In the genomic region with DNA sequence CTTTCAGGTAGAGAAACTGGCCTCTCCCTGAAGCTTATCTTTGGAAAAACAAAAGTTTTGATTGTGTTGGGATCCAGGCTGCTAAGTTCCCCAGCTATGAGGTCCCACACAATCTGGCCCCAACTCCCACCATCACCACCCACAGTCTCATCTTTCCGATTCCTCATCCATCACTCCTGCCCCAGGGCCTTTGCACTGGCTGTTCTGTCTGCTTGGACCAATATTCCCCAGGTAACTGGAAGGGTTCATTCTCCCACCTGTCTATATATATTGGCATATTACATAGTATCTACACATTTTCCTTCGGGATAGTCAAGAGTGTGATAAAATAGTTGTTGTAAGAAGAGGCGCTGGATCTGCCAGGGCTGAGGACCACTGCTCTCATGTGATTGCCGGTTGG, we compare ENCODE assay signal across 25 cellular contexts. TPM values are rescaled to one million over a fixed set of nuclear protein-coding genes. Genes with fewer than 3 reads are reported as not detected.
A peak's percentile ranks its signal among the peaks of the same experiment; 100 is the strongest.
DNase-seq lines count a peak whose midpoint lies in the region; ATAC-seq, FAIRE-seq and TF ChIP-seq lines count a peak whose summit lies in the region.
"Had no signal": no experiment of that assay in that cellular context is flagged by ENCODE, and none has a peak within 500 bp of the region (broad histone marks: within the 10 kb centered on the region; RNA-seq: fewer than 3 reads in every experiment).

No MANE protein-coding gene starts in this region.

- CTCF ChIA-PET in K562 (lab: Yijun Ruan, JAX; ENCODE audit: low intra/inter-chr PET ratio) = no interaction called here

- 0 out of 5 replicates have a peak, but pooled peaks cover 0 to 5% of the 10 kb centered on the region in 2 experiments for H3K4me1 ChIP-seq in K562 (replicated peaks in 1 of 2; ENCODE audit: control insufficient read depth in 2 of 2, insufficient read depth in 2 of 2, low read length in 2 of 2)

- ATAC-seq in Right ventricle myocardium superior (ENCODE audit: poor library complexity) = no peak
- no peak for ATAC-seq in left cardiac atrium
- no peak for ATAC-seq in K562
- ATAC-seq: CD8-positive, alpha-beta T cell; GM12878; HCT116 had no signal

- TF ChIP-seq RAD21 in K562 (CRISPR knock-in tag; conservative IDR thresholded peaks at IDR 0.05 in 1 of 2, IDR thresholded peaks at IDR 0.05 in 1 of 2) = no peak

- no peak for TF ChIP-seq CTCF in K562 (IDR thresholded peaks at IDR 0.05 in 2 of 3, conservative IDR thresholded peaks at IDR 0.05 in 1 of 3; ENCODE audit: insufficient read depth in 2 of 3, low read depth in 1 of 3, low read length in 3 of 3)
- TF ChIP-seq CTCF in neural crest cell (conservative IDR thresholded peaks at IDR 0.05) = no peak

- H3K27me3 ChIP-seq in K562 (ENCODE audit: control insufficient read depth in 2 of 2, insufficient read depth in 2 of 2, low read length in 2 of 2) = peaks cover 38 to 41% of the 10 kb centered on the region in 2 experiments

- no peak for TF ChIP-seq EP300 in K562 (IDR thresholded peaks at IDR 0.05; ENCODE audit: low read length)

- no peak overlapping the region for H3K4me2 ChIP-seq in K562 (ENCODE audit: insufficient read depth, low read length)
- H3K4me2 ChIP-seq: BLaER1 had no signal

- no peak overlapping the region for H2AFZ ChIP-seq in K562 (ENCODE audit: low read depth, low read length)
- H2AFZ ChIP-seq: GM23248 had no signal

- no peaks in the 10 kb centered on the region for H3K79me2 ChIP-seq in K562 (ENCODE audit: control insufficient read depth, insufficient read depth, low read length)

- H3K9me3 ChIP-seq in K562 (replicated peaks; ENCODE audit: control insufficient read depth, insufficient read depth, low read depth, low read length) = no peaks in the 10 kb centered on the region
- H3K9me3 ChIP-seq: BLaER1, Caco-2 had no signal

- DNase-seq in Right ventricle myocardium superior (peak; percentile 17), left cardiac atrium (no peak), K562 (ENCODE audit: extremely low read depth in 1 of 4, low spot score in 3 of 4) (no peak), neural crest cell (ENCODE audit: low read depth, low spot score) (no peak), cerebellar cortex (ENCODE audit: low spot score) (no peak), DMS53 treated with DMSO at 0.1 percent for 48 hours (lab: John Stamatoyannopoulos, UW; ENCODE audit: unreplicated experiment) (no peak)
- DNase-seq in activated naive CD8-positive, alpha-beta T cell treated with anti-CD3 and anti-CD28 coated beads for 36 hours = no peak
- DNase-seq: Caco-2; CD4-positive, CD25-positive, alpha-beta regulatory T cell; CD8-positive, alpha-beta T cell; DMS153; DMS79; EL; GDM1; GM23248; H9 had no signal

- H3K27ac Mint-ChIP-seq in neural crest cell (ENCODE audit: unreplicated experiment) = peak overlapping the region; percentile 37
- H3K27ac Mint-ChIP-seq in activated naive CD8-positive, alpha-beta T cell treated with anti-CD3 and anti-CD28 coated beads for 36 hours = no peak overlapping the region
- H3K27ac Mint-ChIP-seq: B cell; CD8-positive, alpha-beta T cell had no signal

- no peaks in the 10 kb centered on the region for H3K9me1 ChIP-seq in K562 (ENCODE audit: control insufficient read depth, insufficient read depth, low read length)

- H3K36me3 ChIP-seq in K562 (ENCODE audit: control insufficient read depth, insufficient read depth, low read length) = no peaks in the 10 kb centered on the region
- H3K36me3 ChIP-seq: BLaER1 had no signal

- H3K9ac ChIP-seq in K562 (ENCODE audit: insufficient read depth in 1 of 2, low read depth in 2 of 2, low read length in 2 of 2) = no peak overlapping the region
- H3K9ac ChIP-seq: BLaER1, GM23248 had no signal

- H3K27ac ChIP-seq in K562 (ENCODE audit: extremely low read depth, low read depth, low read length) = no peak overlapping the region
- H3K27ac ChIP-seq: 22Rv1, BLaER1, C4-2B, GM23248 had no signal

- POLR2A ChIA-PET in K562 (lab: Yijun Ruan, JAX) = interaction anchor here (0.6 to 1.2 kb wide), 2 partner anchors 10 to 545 kb away, joined by 3 read pairs; no protein-coding TSS in a partner anchor

- H4K20me1 ChIP-seq in K562 (replicated peaks; ENCODE audit: control insufficient read depth, insufficient read depth, low read length) = no peaks in the 10 kb centered on the region

- in situ Hi-C loops in K562 (cut with MboI) = no loop called here

- FAIRE-seq in K562 (lab: Jason Lieb, UNC) = no peak
- FAIRE-seq: A204.1, GM12878, GM19239 had no signal

- H3K27me3 Mint-ChIP-seq in neural crest cell (ENCODE audit: low read depth) = no peaks in the 10 kb centered on the region
- peaks cover 7% of the 10 kb centered on the region for H3K27me3 Mint-ChIP-seq in activated naive CD8-positive, alpha-beta T cell treated with anti-CD3 and anti-CD28 coated beads for 36 hours

- intact Hi-C loops in Right ventricle myocardium superior (cut with DNase I) = no loop called here
- intact Hi-C loops in left cardiac atrium (cut with DNase I) = no loop called here
- intact Hi-C loops in K562 (cut with micrococcal nuclease) = no loop called here

- H3K36me3 Mint-ChIP-seq in neural crest cell (ENCODE audit: low read depth) = no peaks in the 10 kb centered on the region
- H3K36me3 Mint-ChIP-seq in activated naive CD8-positive, alpha-beta T cell treated with anti-CD3 and anti-CD28 coated beads for 36 hours = no peaks in the 10 kb centered on the region
- H3K36me3 Mint-ChIP-seq: CD4-positive, CD25-positive, alpha-beta regulatory T cell; CD8-positive, alpha-beta T cell had no signal

- 24% methylated on average over 4 of the region's 4 CpGs for WGBS in K562 (ENCODE audit: insufficient coverage, low coverage, missing lambda C conversion rate)

- H3K4me1 Mint-ChIP-seq in neural crest cell = peaks cover 64% of the 10 kb centered on the region
- peaks cover 3% of the 10 kb centered on the region for H3K4me1 Mint-ChIP-seq in activated naive CD8-positive, alpha-beta T cell treated with anti-CD3 and anti-CD28 coated beads for 36 hours

- H3K9me3 Mint-ChIP-seq in neural crest cell = no peaks in the 10 kb centered on the region
- H3K9me3 Mint-ChIP-seq in activated naive CD8-positive, alpha-beta T cell treated with anti-CD3 and anti-CD28 coated beads for 36 hours = no peaks in the 10 kb centered on the region
- H3K9me3 Mint-ChIP-seq: CD4-positive, CD25-positive, alpha-beta regulatory T cell; CD8-positive, alpha-beta T cell had no signal

- no peak for TF ChIP-seq POLR2A in K562 (conservative IDR thresholded peaks at IDR 0.05)

- no peak overlapping the region for H3K4me3 Mint-ChIP-seq in neural crest cell
- H3K4me3 Mint-ChIP-seq in activated naive CD8-positive, alpha-beta T cell treated with anti-CD3 and anti-CD28 coated beads for 36 hours = no peak overlapping the region
- H3K4me3 Mint-ChIP-seq: B cell; CD4-positive, CD25-positive, alpha-beta regulatory T cell; CD8-positive, alpha-beta T cell; H9 had no signal

- H3K4me3 ChIP-seq in K562 = no peak overlapping the region
- H3K4me3 ChIP-seq: BLaER1, GM12878, GM23248 had no signal

- BruUV-seq in K562 (replicated peaks; lab: Mats Ljungman, UMichigan) = no TSS peak

TF ChIP-seq in K562, 482 proteins besides CTCF, POLR2A, EP300 and RAD21 (continues in another document):
- no peak for TF ChIP-seq ZNF232 (CRISPR knock-in tag; IDR thresholded peaks at IDR 0.05)
- no peak for TF ChIP-seq DNMT1 (IDR thresholded peaks at IDR 0.05)
- no peak for TF ChIP-seq FOXJ2 (tag; IDR thresholded peaks at IDR 0.05)
- no peak for TF ChIP-seq ZNF354B (CRISPR knock-in tag; IDR thresholded peaks at IDR 0.05)
- TF ChIP-seq LEF1 (IDR thresholded peaks at IDR 0.05) = no peak
- TF ChIP-seq ARHGAP35 (IDR thresholded peaks at IDR 0.05; ENCODE audit: partially characterized antibody) = no peak
- no peak for TF ChIP-seq CBX2 (IDR thresholded peaks at IDR 0.05; ENCODE audit: insufficient read depth, low read length, poor library complexity, severe bottlenecking)
- peak; percentile 69 for TF ChIP-seq BCOR (IDR thresholded peaks at IDR 0.05)
- TF ChIP-seq RCOR1 (IDR thresholded peaks at IDR 0.05; ENCODE audit: borderline replicate concordance in 1 of 2, low read depth in 2 of 2, low read length in 2 of 2) = 0 out of 4 replicates have a peak, but pooled peaks of 1 of the 2 experiments have one; percentile 22
- no peak for TF ChIP-seq POU5F1 (IDR thresholded peaks at IDR 0.05; ENCODE audit: borderline replicate concordance, low read depth, low read length, partially characterized antibody)
- TF ChIP-seq ZC3H4 (CRISPR knock-in tag; IDR thresholded peaks at IDR 0.05; ENCODE audit: borderline replicate concordance) = no peak

RNA-seq across cellular contexts. Expression of a gene that starts 52.0 kb away (rescaled TPM):
- total RNA-seq in Right ventricle myocardium superior = 10.0 TPM
- 10 to 100 TPM; 14.7 to 63.5 TPM for total RNA-seq in left cardiac atrium
- 1.5 and 2.5 TPM in 2 replicates for total RNA-seq in K562 (2011; cell fraction: chromatin; rRNA removed; ENCODE audit: low replicate concordance)
- total RNA-seq in K562 (2011; cell fraction: nucleolus; rRNA removed) = 0.66 and 1.5 TPM in 2 replicates
- total RNA-seq in K562 (2011; cell fraction: nucleoplasm; rRNA removed) = 1.2 and 1.6 TPM in 2 replicates
- total RNA-seq in K562 (2014; rRNA removed) = 0.18 TPM in 1 of 2 replicates, not detected in the other
- not detected in 2 replicates for total RNA-seq in K562 (2014; rRNA removed; fragmentation: Illumina TruSeq; extraction: Trizol)
- 0.14 TPM in 1 of 2 replicates, not detected in the other for total RNA-seq in K562 (2015; rRNA removed; fragmentation: Illumina TruSeq; extraction: Trizol)
- 0.47 and 0.49 TPM in 2 replicates for total RNA-seq in K562 (2021)
- polyA plus RNA-seq in K562 (2011; rRNA removed) = 0.46 and 0.61 TPM in 2 replicates
- 0.19 and 0.31 TPM in 2 replicates for polyA plus RNA-seq in K562 (2011; cell fraction: cytosol; rRNA removed)
- 1.2 and 1.9 TPM in 2 replicates for polyA plus RNA-seq in K562 (2011; cell fraction: nucleus; rRNA removed)
- 0.33 and 1.8 TPM in 2 replicates for polyA plus RNA-seq in K562 (2012)
- 0.43 TPM in 1 of 2 replicates, not detected in the other for polyA plus RNA-seq in K562 (2014; fragmentation: Illumina TruSeq; extraction: Trizol)
- polyA plus RNA-seq in K562 (2014; fragmentation: Nextera tagmentation; extraction: Ambion mirVana) = 1 to 10 TPM in 1 of 2 experiments, under 1 TPM in 1; 0.21 to 1.0 TPM
- polyA plus RNA-seq in K562 (2014; rRNA removed) = 0.69 TPM in 1 of 2 replicates, not detected in the other
- polyA minus RNA-seq in K562 (2011; rRNA and poly(A)+ RNA removed) = 0.67 TPM in 1 of 2 replicates, not detected in the other
- polyA minus RNA-seq in K562 (2011; cell fraction: cytosol; rRNA and poly(A)+ RNA removed) = not detected in 2 replicates
- polyA minus RNA-seq in K562 (2011; cell fraction: nucleus; rRNA and poly(A)+ RNA removed) = 0.78 and 0.81 TPM in 2 replicates
- total RNA-seq in neural crest cell = 0.54 and 1.0 TPM in 2 replicates
- total RNA-seq in activated naive CD8-positive, alpha-beta T cell treated with anti-CD3 and anti-CD28 coated beads for 36 hours = 1 to 10 TPM in 1 of 2 experiments, under 1 TPM in 1; 0.72 to 1.2 TPM
- total RNA-seq: Caco-2, GM23248, H4 had no signal
